31 cellular contexts compared by ENCODE assay signal in the genomic region with DNA sequence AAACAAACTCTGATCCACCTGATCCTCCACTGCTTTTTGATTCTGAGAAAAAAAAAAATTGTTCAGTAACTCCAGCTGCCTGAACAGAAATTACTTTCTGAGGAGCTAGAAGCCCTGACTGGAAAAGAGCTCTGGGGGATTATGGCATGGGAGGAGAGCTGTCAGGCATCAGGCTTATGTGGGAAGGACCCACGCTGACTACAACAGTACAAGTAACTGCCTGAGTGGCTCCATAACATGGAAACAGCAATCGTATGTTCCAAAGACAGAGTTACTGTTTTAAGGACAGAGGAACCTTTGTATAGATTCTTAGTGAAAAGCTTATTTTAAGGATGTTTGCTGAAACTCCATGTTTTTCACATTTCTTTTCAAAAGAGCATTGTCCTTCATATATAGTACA. TPM values are rescaled to one million over a fixed set of nuclear protein-coding genes. Genes with fewer than 3 reads are reported as not detected.
DNase-seq lines count a peak whose midpoint lies in the region; TF ChIP-seq lines count a peak whose summit lies in the region.
"Had no signal": no experiment of that assay in that cellular context is flagged by ENCODE, and none has a peak within 500 bp of the region (broad histone marks: within the 10 kb centered on the region; RNA-seq: fewer than 3 reads in every experiment).

No MANE protein-coding gene starts in this region.

- H3K27ac ChIP-seq in skeletal muscle tissue (ENCODE audit: low read depth, low read length), result no peak overlapping the region
- H3K27ac ChIP-seq: cardiac muscle cell, RWPE1, transverse colon had no signal

- H3K4me3 ChIP-seq in skeletal muscle tissue (ENCODE audit: low read length in 3 of 3), result no peak overlapping the region
- H3K4me3 ChIP-seq: cardiac muscle cell, sigmoid colon, transverse colon had no signal

- DNase-seq in G401 (ENCODE audit: low spot score), result peak; percentile 46
- peak; percentile 32 for DNase-seq in medulla oblongata (ENCODE audit: extremely low spot score)
- no peak for DNase-seq in NCI-H345 (lab: John Stamatoyannopoulos, UW)
- no peak for DNase-seq in NCI-H1436 treated with DMSO at 0.1 percent for 48 hours (lab: John Stamatoyannopoulos, UW)
- no peak for DNase-seq in NCI-H2227 (lab: John Stamatoyannopoulos, UW; ENCODE audit: unreplicated experiment)
- DNase-seq: ACHN; activated CD8-positive, alpha-beta T cell treated with anti-CD3 and anti-CD28 coated beads, Interleukin-2, amount 10 ng/mL, durations not matched to agents 7 days and 5 days; DMS79 treated with DMSO at 0.1 percent for 48 hours; HCEC 1CT; KBM-7; natural killer cell; NCI-H1105; NCI-H2029; NCI-H69; sigmoid colon; SK-N-SH; stimulated activated naive CD8-positive, alpha-beta T cell treated with anti-CD3 and anti-CD28 coated beads, Interleukin-15, Interleukin-2, amounts not matched to agents 100 U/mL and 50 U/mL, for 24 hours; T-helper 17 cell; transverse colon had no signal

- H3K27me3 ChIP-seq in skeletal muscle tissue (ENCODE audit: control insufficient read depth in 3 of 3, insufficient read depth in 3 of 3, low read length in 3 of 3), result no peaks in the 10 kb centered on the region
- H3K27me3 ChIP-seq: cardiac muscle cell, sigmoid colon, transverse colon had no signal

- H3K27me3 Mint-ChIP-seq in brain, result no peaks in the 10 kb centered on the region
- H3K27me3 Mint-ChIP-seq: dendritic cell treated with granulocyte-macrophage colony-stimulating factor and Interleukin-4, amounts not matched to agents 40 ng/mL and 50 ng/mL, for 4 days; T-helper 17 cell had no signal

- no peaks in the 10 kb centered on the region for H3K9me3 Mint-ChIP-seq in brain
- H3K9me3 Mint-ChIP-seq: activated naive CD4-positive, alpha-beta T cell treated with anti-CD3 and anti-CD28 coated beads, Interleukin-2, amount 50 U/mL, for 72 hours; activated T-helper 2 cell treated with anti-CD3 and anti-CD28 coated beads, Interferon-gamma antibody, Interleukin-2, Interleukin-4, amounts not matched to agents 10 μg/mL and 5 μg/mL and 100 μg/mL, durations not matched to agents 14 hours and 24 hours and 36 hours; dendritic cell treated with granulocyte-macrophage colony-stimulating factor and Interleukin-4, amounts not matched to agents 40 ng/mL and 50 ng/mL, for 4 days; mesothelial cell of epicardium; natural killer cell had no signal

- no peaks in the 10 kb centered on the region for H3K9me3 ChIP-seq in skeletal muscle tissue (ENCODE audit: control insufficient read depth in 3 of 3, low read length in 3 of 3)
- H3K9me3 ChIP-seq: sigmoid colon, SK-N-SH, transverse colon had no signal

- H3K36me3 ChIP-seq in skeletal muscle tissue (ENCODE audit: control insufficient read depth in 3 of 3, insufficient read depth in 3 of 3, low read length in 3 of 3), result peaks cover 7 to 20% (median 7%) of the 10 kb centered on the region in 3 donors

- no peak for TF ChIP-seq CTCF in brain (conservative IDR thresholded peaks at IDR 0.05)

- H3K4me1 ChIP-seq in skeletal muscle tissue (ENCODE audit: control insufficient read depth in 3 of 3, insufficient read depth in 3 of 3, low read length in 3 of 3), result peaks cover 9 to 19% (median 17%) of the 10 kb centered on the region in 3 donors
- H3K4me1 ChIP-seq: transverse colon had no signal

- peak overlapping the region; percentile 65 to 94 (median 92) for H3K27ac Mint-ChIP-seq in brain
- H3K27ac Mint-ChIP-seq: activated CD8-positive, alpha-beta T cell treated with anti-CD3 and anti-CD28 coated beads, Interleukin-2, amount 10 ng/mL, durations not matched to agents 7 days and 5 days; activated T-helper 2 cell treated with anti-CD3 and anti-CD28 coated beads, Interferon-gamma antibody, Interleukin-2, Interleukin-4, amounts not matched to agents 10 μg/mL and 5 μg/mL and 100 μg/mL, durations not matched to agents 14 hours and 24 hours and 36 hours; dendritic cell treated with granulocyte-macrophage colony-stimulating factor and Interleukin-4, amounts not matched to agents 40 ng/mL and 50 ng/mL, for 4 days; mesothelial cell of epicardium; natural killer cell; T-helper 17 cell had no signal

- H3K36me3 Mint-ChIP-seq in brain, result peaks cover 36% of the 10 kb centered on the region
- H3K36me3 Mint-ChIP-seq: activated naive CD4-positive, alpha-beta T cell treated with anti-CD3 and anti-CD28 coated beads, Interleukin-2, amount 50 U/mL, for 72 hours had no signal

- peaks cover 34% of the 10 kb centered on the region for H3K4me1 Mint-ChIP-seq in brain
- H3K4me1 Mint-ChIP-seq: mesothelial cell of epicardium, natural killer cell had no signal

- in situ Hi-C loops in G401 (cut with HindIII; ENCODE audit: low sequenced_read_pairs), result no loop called here

- H3K4me3 Mint-ChIP-seq in brain, result no peak overlapping the region
- H3K4me3 Mint-ChIP-seq: activated CD8-positive, alpha-beta T cell treated with anti-CD3 and anti-CD28 coated beads, Interleukin-2, amount 10 ng/mL, durations not matched to agents 7 days and 5 days; dendritic cell treated with granulocyte-macrophage colony-stimulating factor and Interleukin-4, amounts not matched to agents 40 ng/mL and 50 ng/mL, for 4 days; mesothelial cell of epicardium; natural killer cell; T-helper 17 cell had no signal

- H3K9ac ChIP-seq in skeletal muscle tissue (ENCODE audit: low read depth in 1 of 3, low read length in 3 of 3), result peak overlapping the region in 2 of 3 donors; percentile 3 to 64
- H3K9ac ChIP-seq: SK-N-SH had no signal

RNA-seq across cellular contexts. Expression of a gene that starts 1.2 kb away (rescaled TPM):
- total RNA-seq in G401 (2014; rRNA removed; shearing (Covaris generic)), result not detected in 2 replicates
- polyA plus RNA-seq in brain (ENCODE audit: insufficient read depth, low read depth, low replicate concordance), result not detected
- total RNA-seq in skeletal muscle tissue, result 5.2 TPM
- total RNA-seq: activated CD8-positive, alpha-beta T cell treated with anti-CD3 and anti-CD28 coated beads, Interleukin-2, amount 10 ng/mL, durations not matched to agents 7 days and 5 days; activated naive CD4-positive, alpha-beta T cell treated with anti-CD3 and anti-CD28 coated beads, Interleukin-2, amount 50 U/mL, for 72 hours; activated T-helper 2 cell treated with anti-CD3 and anti-CD28 coated beads, Interferon-gamma antibody, Interleukin-2, Interleukin-4, amounts not matched to agents 10 μg/mL and 5 μg/mL and 100 μg/mL, durations not matched to agents 14 hours and 24 hours and 36 hours; cardiac muscle cell; liver; MCF 10A; mesothelial cell of epicardium; natural killer cell; osteocyte; T-helper 17 cell had no signal
- polyA plus RNA-seq: BJ, cardiac muscle cell had no signal

Comparison
In these comparisons a context has a peak if more than half of its experiments do, and no peak if none do; other contexts are left out.
1. DNase-seq: peak in G401 (single experiment) and medulla oblongata (single experiment); none in NCI-H345 (single experiment), NCI-H1436 treated with DMSO at 0.1 percent for 48 hours (single experiment) and NCI-H2227 (single experiment).